In genomic region chr2:42228101-42228500, GRCh38 we compare ENCODE assay signal across 9 cellular contexts.
"Had no signal": no experiment of that assay in that cellular context is flagged by ENCODE, and none has a peak within 500 bp of the region (broad histone marks: within the 10 kb centered on the region; RNA-seq: fewer than 3 reads in every experiment).

No MANE protein-coding gene starts in this region.

- H3K9ac ChIP-seq: GM23248 had no signal

- H3K27ac ChIP-seq: GM23248, HL-60 had no signal

- H3K9me3 Mint-ChIP-seq: HFFc6 had no signal

- H3K27ac Mint-ChIP-seq: HFFc6 had no signal

- H3K9me3 ChIP-seq: HAP-1 had no signal

- H3K4me3 ChIP-seq: GM23248, HAP-1, K562 had no signal

- H3K4me3 Mint-ChIP-seq: HFFc6 had no signal

- ATAC-seq: HCT116, K562 had no signal

- H2AFZ ChIP-seq: GM23248 had no signal

- DNase-seq: GM23248, GOT3, H7, HFFc6, IMR-90 had no signal

- FAIRE-seq: K562 had no signal

- H3K36me3 ChIP-seq: HAP-1 had no signal
